Comparison of ENCODE assay signal across 14 cellular contexts in genomic region chr15:98123297-98123696, GRCh38.
"Had no signal": no experiment of that assay in that cellular context is flagged by ENCODE, and none has a peak within 500 bp of the region (broad histone marks: within the 10 kb centered on the region; RNA-seq: fewer than 3 reads in every experiment).

No MANE protein-coding gene starts in this region.

- ATAC-seq: activated T-cell treated with anti-CD3 and anti-CD28 coated beads, Interleukin-2, amount 50 U/mL, for 72 hours; gastroesophageal sphincter; stimulated activated naive B cell treated with anti-CD40 and anti-IgM and Interleukin-4, amounts not matched to agents 10 μg/mL and 1 μg/mL and 100 μg/mL, for 72 hours had no signal

- H3K9me3 ChIP-seq: gastroesophageal sphincter, transverse colon had no signal

- H2AFZ ChIP-seq: neural progenitor cell had no signal

- H3K27ac ChIP-seq: brain microvascular endothelial cell, coronary artery, gastroesophageal sphincter, neural progenitor cell had no signal

- H3K4me3 ChIP-seq: coronary artery, gastroesophageal sphincter, lung, neural progenitor cell, transverse colon had no signal

- H3K4me1 ChIP-seq: gastroesophageal sphincter, neural progenitor cell had no signal

- H3K9ac ChIP-seq: neural progenitor cell had no signal

- H3K27me3 ChIP-seq: brain microvascular endothelial cell, gastroesophageal sphincter, neural progenitor cell, transverse colon had no signal

- DNase-seq: activated CD4-positive, alpha-beta T cell treated with anti-CD3 and anti-CD28 coated beads, Interleukin-2, amount 10 ng/mL, durations not matched to agents 7 days and 5 days; activated CD4-positive, CD25-positive, alpha-beta regulatory T cell; activated CD8-positive, alpha-beta memory T cell treated with anti-CD3 and anti-CD28 coated beads, Interleukin-2, amount 50 U/mL, for 48 hours; activated gamma-delta T cell treated with Interleukin-2 at 50 U/mL for 16 hours; activated T-cell treated with anti-CD3 and anti-CD28 coated beads, Interleukin-2, amount 50 U/mL, for 72 hours; brain microvascular endothelial cell; naive B cell; stimulated activated CD4-positive, alpha-beta T cell treated with anti-CD3 and anti-CD28 coated beads, Interleukin-4, amount 100 ng/mL, for 1 hour; stimulated activated naive B cell treated with anti-CD40 and anti-IgM and Interleukin-4, amounts not matched to agents 10 μg/mL and 1 μg/mL and 100 μg/mL, for 72 hours; transverse colon had no signal

- H3K4me2 ChIP-seq: neural progenitor cell had no signal

- H3K36me3 ChIP-seq: brain microvascular endothelial cell, gastroesophageal sphincter, neural progenitor cell, transverse colon had no signal
